ENCODE assay signal across 1 cellular context in the genomic region with DNA sequence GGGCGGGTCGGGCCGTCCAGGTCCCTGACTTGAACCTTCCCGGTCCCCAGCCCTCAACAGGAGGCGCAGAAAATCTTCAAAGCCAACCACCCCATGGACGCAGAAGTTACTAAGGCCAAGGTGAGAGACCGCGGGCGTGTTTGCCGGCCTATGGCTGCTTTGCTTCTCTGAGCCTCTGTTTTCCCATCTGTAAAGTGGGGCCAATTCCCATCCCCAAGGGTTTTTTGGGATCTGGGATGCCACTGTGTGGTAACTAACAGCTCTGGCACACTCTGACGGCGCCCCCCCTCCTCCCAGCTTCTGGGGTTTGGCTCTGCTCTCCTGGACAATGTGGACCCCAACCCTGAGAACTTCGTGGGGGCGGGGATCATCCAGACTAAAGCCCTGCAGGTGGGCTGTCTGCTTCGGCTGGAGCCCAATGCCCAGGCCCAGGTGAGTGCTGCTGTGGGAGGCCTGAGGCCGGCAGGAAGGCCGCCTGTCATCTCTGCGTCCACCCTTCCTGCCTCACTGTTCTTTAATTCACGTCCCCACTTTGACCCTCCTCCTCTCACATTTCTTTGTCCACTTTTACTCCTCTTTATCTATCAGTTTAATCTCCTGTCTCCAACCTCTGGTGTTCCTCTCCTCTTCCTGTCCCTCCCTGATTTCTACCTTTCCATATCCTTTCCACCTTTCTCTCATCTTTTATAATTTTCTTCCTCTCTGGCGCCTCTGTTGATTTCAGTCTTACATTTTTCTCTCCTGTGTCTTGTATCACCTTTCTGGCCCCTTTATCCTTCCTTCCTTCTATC.
A peak's percentile ranks its signal among the peaks of the same experiment; 100 is the strongest.
TF ChIP-seq lines count a peak whose summit lies in the region.

No MANE protein-coding gene starts in this region.

TF ChIP-seq in K562, 482 proteins besides CTCF, POLR2A, EP300 and RAD21 (continues in another document):
- TF ChIP-seq HDAC1 (IDR thresholded peaks at IDR 0.05) (peak in 1 of 2 experiments; percentile 32; a peak in 1 of 4 replicates), HNRNPK (IDR thresholded peaks at IDR 0.05; ENCODE audit: low read depth, low read length, poor library complexity, severe bottlenecking) (no peak), CBX3 (IDR thresholded peaks at IDR 0.05; ENCODE audit: borderline replicate concordance in 1 of 2, low read length in 2 of 2) (peak in 1 of 2 experiments; percentile 39; a peak in 1 of 3 replicates), L3MBTL2 (IDR thresholded peaks at IDR 0.05) (no peak), MAFG (tag; conservative IDR thresholded peaks at IDR 0.05) (no peak), RBM25 (IDR thresholded peaks at IDR 0.05; ENCODE audit: low read depth, low read length, severe bottlenecking) (peak; percentile 92), DIDO1 (tag; IDR thresholded peaks at IDR 0.05; ENCODE audit: low read depth) (no peak), PURB (CRISPR knock-in tag; IDR thresholded peaks at IDR 0.05; ENCODE audit: low read depth) (no peak), KDM1A (IDR thresholded peaks at IDR 0.05) (peak; percentile 76 to 93), PHF20 (IDR thresholded peaks at IDR 0.05; ENCODE audit: partially characterized antibody) (peak; percentile 46), ZNF695 (CRISPR knock-in tag; IDR thresholded peaks at IDR 0.05) (no peak), ATF3 (IDR thresholded peaks at IDR 0.05) (no peak), ATF3 (CRISPR knock-in tag; conservative IDR thresholded peaks at IDR 0.05) (no peak), SUPT5H (IDR thresholded peaks at IDR 0.05) (0 out of 2 replicates have a peak, but pooled peaks have one; percentile 41), SRSF1 (IDR thresholded peaks at IDR 0.05; ENCODE audit: low read depth, low read length) (no peak), PCBP1 (IDR thresholded peaks at IDR 0.05; ENCODE audit: low read depth, low read length, poor library complexity, severe bottlenecking) (peak; percentile 10), ETV5 (CRISPR knock-in tag; IDR thresholded peaks at IDR 0.05; ENCODE audit: low read depth) (no peak), ZNF699 (CRISPR knock-in tag; IDR thresholded peaks at IDR 0.05; ENCODE audit: insufficient replicate concordance) (no peak), ARNT (IDR thresholded peaks at IDR 0.05) (no peak), MED1 (CRISPR knock-in tag; IDR thresholded peaks at IDR 0.05; ENCODE audit: borderline replicate concordance) (no peak), NCOA6 (IDR thresholded peaks at IDR 0.05) (no peak), CSDE1 (IDR thresholded peaks at IDR 0.05) (no peak), ZFP1 (CRISPR knock-in tag; IDR thresholded peaks at IDR 0.05) (no peak), GABPB2 (CRISPR knock-in tag; conservative IDR thresholded peaks at IDR 0.05) (no peak), ZFX (CRISPR knock-in tag; IDR thresholded peaks at IDR 0.05) (no peak), HEY1 (CRISPR knock-in tag; IDR thresholded peaks at IDR 0.05; ENCODE audit: borderline replicate concordance) (no peak), ZNF140 (CRISPR knock-in tag; IDR thresholded peaks at IDR 0.05) (no peak), GABPA (tag; conservative IDR thresholded peaks at IDR 0.05; ENCODE audit: low read depth) (no peak), SIRT6 (IDR thresholded peaks at IDR 0.05; ENCODE audit: low read depth, low read length) (no peak), NCOR1 (IDR thresholded peaks at IDR 0.05) (no peak), ZNF354B (CRISPR knock-in tag; IDR thresholded peaks at IDR 0.05) (no peak), ZNF644 (tag; IDR thresholded peaks at IDR 0.05; ENCODE audit: low read depth) (no peak), SAFB (IDR thresholded peaks at IDR 0.05; ENCODE audit: borderline replicate concordance, low read depth, low read length) (no peak), ZNF785 (CRISPR knock-in tag; IDR thresholded peaks at IDR 0.05) (no peak), CBFA2T3 (IDR thresholded peaks at IDR 0.05) (no peak), ERF (CRISPR knock-in tag; IDR thresholded peaks at IDR 0.05) (no peak), ZNF589 (CRISPR knock-in tag; IDR thresholded peaks at IDR 0.05; ENCODE audit: low read depth) (no peak), MEF2D (tag; conservative IDR thresholded peaks at IDR 0.05; ENCODE audit: low read depth) (no peak), SMAD2 (IDR thresholded peaks at IDR 0.05; ENCODE audit: low read depth, low read length) (no peak), SMARCA5 (IDR thresholded peaks at IDR 0.05) (peak; percentile 84), NR3C1 (CRISPR knock-in tag; IDR thresholded peaks at IDR 0.05) (no peak), UBTF (IDR thresholded peaks at IDR 0.05; ENCODE audit: borderline replicate concordance in 1 of 2, low read depth in 2 of 2, low read length in 2 of 2) (no peak), MEIS2 (IDR thresholded peaks at IDR 0.05; ENCODE audit: partially characterized antibody) (no peak), TCF3 (CRISPR knock-in tag; IDR thresholded peaks at IDR 0.05) (no peak), RCOR1 (IDR thresholded peaks at IDR 0.05; ENCODE audit: borderline replicate concordance in 1 of 2, low read depth in 2 of 2, low read length in 2 of 2) (peak; percentile 65 to 81; a peak in 3 of 4 replicates), KLF6 (CRISPR knock-in tag; IDR thresholded peaks at IDR 0.05; ENCODE audit: borderline replicate concordance) (no peak), PTBP1 (IDR thresholded peaks at IDR 0.05; ENCODE audit: low read depth, low read length) (peak; percentile 82; the same call in 1 of the 2 replicates), YY1 (IDR thresholded peaks at IDR 0.05; ENCODE audit: borderline replicate concordance in 1 of 3, control insufficient read depth in 1 of 3, extremely low read depth in 1 of 3, insufficient read depth in 3 of 3, insufficient read length in 1 of 3, insufficient replicate concordance in 2 of 3, low read depth in 1 of 3, low read length in 2 of 3) (no peak), ZKSCAN1 (IDR thresholded peaks at IDR 0.05; ENCODE audit: low read depth, low read length) (no peak), CREM (IDR thresholded peaks at IDR 0.05; ENCODE audit: low read depth) (no peak)
- TF ChIP-seq, protein P1, sequence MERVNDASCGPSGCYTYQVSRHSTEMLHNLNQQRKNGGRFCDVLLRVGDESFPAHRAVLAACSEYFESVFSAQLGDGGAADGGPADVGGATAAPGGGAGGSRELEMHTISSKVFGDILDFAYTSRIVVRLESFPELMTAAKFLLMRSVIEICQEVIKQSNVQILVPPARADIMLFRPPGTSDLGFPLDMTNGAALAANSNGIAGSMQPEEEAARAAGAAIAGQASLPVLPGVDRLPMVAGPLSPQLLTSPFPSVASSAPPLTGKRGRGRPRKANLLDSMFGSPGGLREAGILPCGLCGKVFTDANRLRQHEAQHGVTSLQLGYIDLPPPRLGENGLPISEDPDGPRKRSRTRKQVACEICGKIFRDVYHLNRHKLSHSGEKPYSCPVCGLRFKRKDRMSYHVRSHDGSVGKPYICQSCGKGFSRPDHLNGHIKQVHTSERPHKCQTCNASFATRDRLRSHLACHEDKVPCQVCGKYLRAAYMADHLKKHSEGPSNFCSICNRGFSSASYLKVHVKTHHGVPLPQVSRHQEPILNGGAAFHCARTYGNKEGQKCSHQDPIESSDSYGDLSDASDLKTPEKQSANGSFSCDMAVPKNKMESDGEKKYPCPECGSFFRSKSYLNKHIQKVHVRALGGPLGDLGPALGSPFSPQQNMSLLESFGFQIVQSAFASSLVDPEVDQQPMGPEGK (CRISPR knock-in tag; IDR thresholded peaks at IDR 0.05; ENCODE audit: borderline replicate concordance), result no peak
- TF ChIP-seq, protein P2, sequence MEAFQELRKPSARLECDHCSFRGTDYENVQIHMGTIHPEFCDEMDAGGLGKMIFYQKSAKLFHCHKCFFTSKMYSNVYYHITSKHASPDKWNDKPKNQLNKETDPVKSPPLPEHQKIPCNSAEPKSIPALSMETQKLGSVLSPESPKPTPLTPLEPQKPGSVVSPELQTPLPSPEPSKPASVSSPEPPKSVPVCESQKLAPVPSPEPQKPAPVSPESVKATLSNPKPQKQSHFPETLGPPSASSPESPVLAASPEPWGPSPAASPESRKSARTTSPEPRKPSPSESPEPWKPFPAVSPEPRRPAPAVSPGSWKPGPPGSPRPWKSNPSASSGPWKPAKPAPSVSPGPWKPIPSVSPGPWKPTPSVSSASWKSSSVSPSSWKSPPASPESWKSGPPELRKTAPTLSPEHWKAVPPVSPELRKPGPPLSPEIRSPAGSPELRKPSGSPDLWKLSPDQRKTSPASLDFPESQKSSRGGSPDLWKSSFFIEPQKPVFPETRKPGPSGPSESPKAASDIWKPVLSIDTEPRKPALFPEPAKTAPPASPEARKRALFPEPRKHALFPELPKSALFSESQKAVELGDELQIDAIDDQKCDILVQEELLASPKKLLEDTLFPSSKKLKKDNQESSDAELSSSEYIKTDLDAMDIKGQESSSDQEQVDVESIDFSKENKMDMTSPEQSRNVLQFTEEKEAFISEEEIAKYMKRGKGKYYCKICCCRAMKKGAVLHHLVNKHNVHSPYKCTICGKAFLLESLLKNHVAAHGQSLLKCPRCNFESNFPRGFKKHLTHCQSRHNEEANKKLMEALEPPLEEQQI (IDR thresholded peaks at IDR 0.05), result no peak
- TF ChIP-seq, protein P3, sequence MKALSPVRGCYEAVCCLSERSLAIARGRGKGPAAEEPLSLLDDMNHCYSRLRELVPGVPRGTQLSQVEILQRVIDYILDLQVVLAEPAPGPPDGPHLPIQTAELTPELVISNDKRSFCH (CRISPR knock-in tag; IDR thresholded peaks at IDR 0.05), result no peak
- TF ChIP-seq, protein P3 (tag; IDR thresholded peaks at IDR 0.05), result no peak
- TF ChIP-seq, protein P4, sequence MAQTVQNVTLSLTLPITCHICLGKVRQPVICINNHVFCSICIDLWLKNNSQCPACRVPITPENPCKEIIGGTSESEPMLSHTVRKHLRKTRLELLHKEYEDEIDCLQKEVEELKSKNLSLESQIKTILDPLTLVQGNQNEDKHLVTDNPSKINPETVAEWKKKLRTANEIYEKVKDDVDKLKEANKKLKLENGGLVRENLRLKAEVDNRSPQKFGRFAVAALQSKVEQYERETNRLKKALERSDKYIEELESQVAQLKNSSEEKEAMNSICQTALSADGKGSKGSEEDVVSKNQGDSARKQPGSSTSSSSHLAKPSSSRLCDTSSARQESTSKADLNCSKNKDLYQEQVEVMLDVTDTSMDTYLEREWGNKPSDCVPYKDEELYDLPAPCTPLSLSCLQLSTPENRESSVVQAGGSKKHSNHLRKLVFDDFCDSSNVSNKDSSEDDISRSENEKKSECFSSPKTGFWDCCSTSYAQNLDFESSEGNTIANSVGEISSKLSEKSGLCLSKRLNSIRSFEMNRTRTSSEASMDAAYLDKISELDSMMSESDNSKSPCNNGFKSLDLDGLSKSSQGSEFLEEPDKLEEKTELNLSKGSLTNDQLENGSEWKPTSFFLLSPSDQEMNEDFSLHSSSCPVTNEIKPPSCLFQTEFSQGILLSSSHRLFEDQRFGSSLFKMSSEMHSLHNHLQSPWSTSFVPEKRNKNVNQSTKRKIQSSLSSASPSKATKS (CRISPR knock-in tag; IDR thresholded peaks at IDR 0.05), result no peak
- TF ChIP-seq, protein P5, sequence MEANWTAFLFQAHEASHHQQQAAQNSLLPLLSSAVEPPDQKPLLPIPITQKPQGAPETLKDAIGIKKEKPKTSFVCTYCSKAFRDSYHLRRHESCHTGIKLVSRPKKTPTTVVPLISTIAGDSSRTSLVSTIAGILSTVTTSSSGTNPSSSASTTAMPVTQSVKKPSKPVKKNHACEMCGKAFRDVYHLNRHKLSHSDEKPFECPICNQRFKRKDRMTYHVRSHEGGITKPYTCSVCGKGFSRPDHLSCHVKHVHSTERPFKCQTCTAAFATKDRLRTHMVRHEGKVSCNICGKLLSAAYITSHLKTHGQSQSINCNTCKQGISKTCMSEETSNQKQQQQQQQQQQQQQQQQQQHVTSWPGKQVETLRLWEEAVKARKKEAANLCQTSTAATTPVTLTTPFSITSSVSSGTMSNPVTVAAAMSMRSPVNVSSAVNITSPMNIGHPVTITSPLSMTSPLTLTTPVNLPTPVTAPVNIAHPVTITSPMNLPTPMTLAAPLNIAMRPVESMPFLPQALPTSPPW (CRISPR knock-in tag; IDR thresholded peaks at IDR 0.05), result 0 out of 2 replicates have a peak, but pooled peaks have one; percentile 24
- TF ChIP-seq, protein P6, sequence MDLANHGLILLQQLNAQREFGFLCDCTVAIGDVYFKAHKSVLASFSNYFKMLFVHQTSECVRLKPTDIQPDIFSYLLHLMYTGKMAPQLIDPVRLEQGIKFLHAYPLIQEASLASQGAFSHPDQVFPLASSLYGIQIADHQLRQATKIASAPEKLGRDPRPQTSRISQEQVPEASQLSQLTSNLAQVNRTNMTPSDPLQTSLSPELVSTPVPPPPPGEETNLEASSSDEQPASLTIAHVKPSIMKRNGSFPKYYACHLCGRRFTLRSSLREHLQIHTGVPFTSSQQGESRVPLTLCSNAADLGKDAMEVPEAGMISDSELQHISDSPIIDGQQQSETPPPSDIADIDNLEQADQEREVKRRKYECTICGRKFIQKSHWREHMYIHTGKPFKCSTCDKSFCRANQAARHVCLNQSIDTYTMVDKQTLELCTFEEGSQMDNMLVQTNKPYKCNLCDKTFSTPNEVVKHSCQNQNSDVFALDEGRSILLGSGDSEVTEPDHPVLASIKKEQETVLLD (IDR thresholded peaks at IDR 0.05), result no peak
- TF ChIP-seq, protein P7, sequence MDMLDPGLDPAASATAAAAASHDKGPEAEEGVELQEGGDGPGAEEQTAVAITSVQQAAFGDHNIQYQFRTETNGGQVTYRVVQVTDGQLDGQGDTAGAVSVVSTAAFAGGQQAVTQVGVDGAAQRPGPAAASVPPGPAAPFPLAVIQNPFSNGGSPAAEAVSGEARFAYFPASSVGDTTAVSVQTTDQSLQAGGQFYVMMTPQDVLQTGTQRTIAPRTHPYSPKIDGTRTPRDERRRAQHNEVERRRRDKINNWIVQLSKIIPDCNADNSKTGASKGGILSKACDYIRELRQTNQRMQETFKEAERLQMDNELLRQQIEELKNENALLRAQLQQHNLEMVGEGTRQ (CRISPR knock-in tag; IDR thresholded peaks at IDR 0.05), result no peak
